ENCODE assay signal across 14 cellular contexts in the genomic region with DNA sequence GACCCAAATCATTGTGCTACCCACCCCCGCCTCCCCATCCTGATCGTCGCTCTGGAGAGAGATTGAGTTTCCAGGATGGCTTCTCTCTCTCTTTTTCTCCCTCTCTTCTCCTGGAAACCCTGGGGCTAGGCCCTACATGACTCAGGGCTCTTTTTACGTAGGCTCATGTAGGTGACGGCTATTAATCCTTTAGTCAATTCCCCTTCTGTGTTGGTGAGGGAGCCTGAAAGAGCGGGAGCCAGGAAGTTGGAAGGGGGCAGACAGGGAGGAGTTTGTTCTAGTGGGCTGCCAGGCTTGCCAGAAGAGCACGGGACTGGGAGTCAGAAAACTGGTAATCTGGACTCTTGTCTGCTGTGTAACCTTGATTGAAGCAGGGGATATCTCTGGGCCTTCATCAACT. TPM values are rescaled to one million over a fixed set of nuclear protein-coding genes. Genes with fewer than 3 reads are reported as not detected.
A peak's percentile ranks its signal among the peaks of the same experiment; 100 is the strongest.
DNase-seq lines count a peak whose midpoint lies in the region; TF ChIP-seq lines count a peak whose summit lies in the region.
"Had no signal": no experiment of that assay in that cellular context is flagged by ENCODE, and none has a peak within 500 bp of the region (broad histone marks: within the 10 kb centered on the region; RNA-seq: fewer than 3 reads in every experiment).

No MANE protein-coding gene starts in this region.

- peak overlapping the region; percentile 25 for H3K4me2 ChIP-seq in mammary epithelial cell (ENCODE audit: insufficient read depth, low read depth, low read length)
- H3K4me2 ChIP-seq: A549 had no signal

- H3K36me3 ChIP-seq in mammary epithelial cell (ENCODE audit: insufficient read depth, low read length) (no peaks in the 10 kb centered on the region), suprapubic skin (peaks cover 7% of the 10 kb centered on the region), SJCRH30 (no peaks in the 10 kb centered on the region; the same call in 1 of the 2 replicates)
- H3K36me3 ChIP-seq: ovary had no signal

- H3K27ac Mint-ChIP-seq in T-helper 2 cell treated with Interferon-gamma antibody and Interleukin-4, amounts not matched to agents 5 μg/mL and 100 μg/mL, for 36 hours, result peak overlapping the region; percentile 31

- in situ Hi-C loops in mammary epithelial cell (cut with MboI; ENCODE audit: low sequenced_read_pairs in 2 of 2), result no loop called here

- dilution Hi-C loops in mammary epithelial cell (cut with HindIII; ENCODE audit: low sequenced_read_pairs), result no loop called here

- H3K79me2 ChIP-seq in mammary epithelial cell (ENCODE audit: insufficient read depth, low read length), result peaks cover 85% of the 10 kb centered on the region

- H3K27me3 Mint-ChIP-seq in T-helper 2 cell treated with Interferon-gamma antibody and Interleukin-4, amounts not matched to agents 5 μg/mL and 100 μg/mL, for 36 hours (ENCODE audit: low read depth), result no peaks in the 10 kb centered on the region

- H3K9me3 ChIP-seq in mammary epithelial cell (replicated peaks; ENCODE audit: insufficient read depth, low read length) (no peaks in the 10 kb centered on the region), suprapubic skin (no peaks in the 10 kb centered on the region), SJCRH30 (replicated peaks) (no peaks in the 10 kb centered on the region)
- H3K9me3 ChIP-seq: A549, ovary had no signal

- no TSS peak for BruUV-seq in mammary epithelial cell (replicated peaks; lab: Mats Ljungman, UMichigan)

- no peak overlapping the region for H3K4me3 Mint-ChIP-seq in T-helper 2 cell treated with Interferon-gamma antibody and Interleukin-4, amounts not matched to agents 5 μg/mL and 100 μg/mL, for 36 hours

- no peak overlapping the region for H3K4me3 ChIP-seq in mammary epithelial cell (replicated peaks in 1 of 3; ENCODE audit: insufficient read depth in 1 of 3, low read depth in 2 of 3, low read length in 3 of 3)
- H3K4me3 ChIP-seq in suprapubic skin, result no peak overlapping the region
- no peak overlapping the region for H3K4me3 ChIP-seq in SJCRH30
- H3K4me3 ChIP-seq: A549, ovary had no signal

- H3K27me3 ChIP-seq in mammary epithelial cell (ENCODE audit: insufficient read depth, low read length), result no peaks in the 10 kb centered on the region
- H3K27me3 ChIP-seq in suprapubic skin, result no peaks in the 10 kb centered on the region
- no peaks in the 10 kb centered on the region for H3K27me3 ChIP-seq in SJCRH30
- H3K27me3 ChIP-seq: ovary had no signal

- CTCF ChIA-PET in mammary epithelial cell (lab: Charles Lee; ENCODE audit: low non-redundant PET), result no interaction called here
- CTCF ChIA-PET in HEK293T (lab: Yijun Ruan, JAX), result no interaction called here

- no peak for DNase-seq in T-helper 2 cell treated with Interferon-gamma antibody and Interleukin-4, amounts not matched to agents 5 μg/mL and 100 μg/mL, for 36 hours (ENCODE audit: low spot score)
- DNase-seq in T-helper 2 cell (no peak), mammary epithelial cell (peak; percentile 95), left kidney (ENCODE audit: low read depth, low spot score) (peak; percentile 44), suprapubic skin (ENCODE audit: low spot score in 2 of 2) (peak in 1 of 2 donors; percentile 71), SKM-1 treated with dmso at 0.1 percent for 144 hours (lab: John Stamatoyannopoulos, UW; ENCODE audit: unreplicated experiment) (no peak), HEK293T (ENCODE audit: extremely low spot score) (no peak), SJCRH30 (no peak)
- DNase-seq: activated CD8-positive, alpha-beta memory T cell treated with anti-CD3 and anti-CD28 coated beads, Interleukin-2, amount 50 U/mL, for 4 hours; DMS 273 treated with DMSO at 0.1 percent for 48 hours; OCI-M1; ovary; T-helper 9 cell had no signal

- no peak for TF ChIP-seq EP300 in suprapubic skin (IDR thresholded peaks at IDR 0.05)

- 8% methylated on average over 4 of the region's 7 CpGs for WGBS in mammary epithelial cell (ENCODE audit: low coverage, missing lambda C conversion rate)
- WGBS in suprapubic skin, result 53% methylated on average over 7 of the region's 7 CpGs

- peaks cover 43% of the 10 kb centered on the region for H3K4me1 Mint-ChIP-seq in T-helper 2 cell treated with Interferon-gamma antibody and Interleukin-4, amounts not matched to agents 5 μg/mL and 100 μg/mL, for 36 hours (ENCODE audit: low read depth)

- H3K4me1 ChIP-seq in mammary epithelial cell (ENCODE audit: insufficient read depth, low read length), result peaks cover 47% of the 10 kb centered on the region
- peaks cover 54% of the 10 kb centered on the region for H3K4me1 ChIP-seq in suprapubic skin
- H3K4me1 ChIP-seq in SJCRH30, result no peaks in the 10 kb centered on the region
- H3K4me1 ChIP-seq: A549 had no signal

- H4K20me1 ChIP-seq in mammary epithelial cell (ENCODE audit: insufficient read depth, low read length), result no peaks in the 10 kb centered on the region

- intact Hi-C loops in mammary epithelial cell (cut with micrococcal nuclease), result no loop called here

- peaks cover 46% of the 10 kb centered on the region for H3K36me3 Mint-ChIP-seq in T-helper 2 cell treated with Interferon-gamma antibody and Interleukin-4, amounts not matched to agents 5 μg/mL and 100 μg/mL, for 36 hours (ENCODE audit: low read depth)

- peak overlapping the region; percentile 54 for H3K9ac ChIP-seq in mammary epithelial cell (ENCODE audit: insufficient read depth, low read length)

- H3K27ac ChIP-seq in mammary epithelial cell (ENCODE audit: insufficient read depth, low read depth, low read length) (peak overlapping the region; percentile 74), suprapubic skin (peak overlapping the region; percentile 58), SJCRH30 (no peak overlapping the region)
- H3K27ac ChIP-seq: A549, ovary had no signal

- H2AFZ ChIP-seq in mammary epithelial cell (ENCODE audit: low read depth, low read length), result peak overlapping the region; percentile 18

- no peak for TF ChIP-seq POLR2A in suprapubic skin (IDR thresholded peaks at IDR 0.05)

- POLR2A ChIA-PET in HEK293T (lab: Yijun Ruan, JAX), result no interaction called here

- no peak for TF ChIP-seq CTCF in mammary epithelial cell (conservative IDR thresholded peaks at IDR 0.05 in 1 of 2, IDR thresholded peaks at IDR 0.05 in 1 of 2; ENCODE audit: extremely low read depth in 1 of 2, insufficient read depth in 1 of 2, low read depth in 1 of 2, low read length in 2 of 2)
- TF ChIP-seq CTCF in suprapubic skin (IDR thresholded peaks at IDR 0.05), result no peak

- H3K9me3 Mint-ChIP-seq in T-helper 2 cell treated with Interferon-gamma antibody and Interleukin-4, amounts not matched to agents 5 μg/mL and 100 μg/mL, for 36 hours, result no peaks in the 10 kb centered on the region

TF ChIP-seq in HEK293T, 16 proteins besides CTCF, POLR2A, EP300 and RAD21:
- no peak for TF ChIP-seq BHLHE40 (IDR thresholded peaks at IDR 0.05; ENCODE audit: borderline replicate concordance)
- TF ChIP-seq LEF1 (IDR thresholded peaks at IDR 0.05; ENCODE audit: borderline replicate concordance), result no peak
- TF ChIP-seq SP1 (IDR thresholded peaks at IDR 0.05), result no peak
- TF ChIP-seq FOXA1 (IDR thresholded peaks at IDR 0.05), result no peak
- no peak for TF ChIP-seq ELF4 (IDR thresholded peaks at IDR 0.05)
TF ChIP-seq in HEK293T: peak in this region for 0.

RNA-seq across cellular contexts. Expression of a gene that starts 9.7 kb away (rescaled TPM):
- total RNA-seq in mammary epithelial cell, result 10 to 100 TPM; 70.5 to 91.1 TPM
- 67.7 TPM for polyA plus RNA-seq in mammary epithelial cell
- polyA minus RNA-seq in mammary epithelial cell, result 229 TPM
- 100 to 1,000 TPM; 164 to 220 (median 166) TPM for total RNA-seq in suprapubic skin
- 42.5 and 44.4 TPM in 2 replicates for total RNA-seq in SJCRH30 (2014; rRNA removed; shearing (Covaris generic))

Comparison
In these comparisons a context has a peak if more than half of its experiments do, and no peak if none do; other contexts are left out.
1. DNase-seq: peak in mammary epithelial cell (single experiment) and left kidney (single experiment); none in T-helper 2 cell treated with Interferon-gamma antibody and Interleukin-4, amounts not matched to agents 5 μg/mL and 100 μg/mL, for 36 hours (single experiment), T-helper 2 cell (0 of 5), SKM-1 treated with dmso at 0.1 percent for 144 hours (single experiment), HEK293T (single experiment) and SJCRH30 (0 of 2).